Comparison of ENCODE assay signal across 20 cellular contexts in the genomic region with DNA sequence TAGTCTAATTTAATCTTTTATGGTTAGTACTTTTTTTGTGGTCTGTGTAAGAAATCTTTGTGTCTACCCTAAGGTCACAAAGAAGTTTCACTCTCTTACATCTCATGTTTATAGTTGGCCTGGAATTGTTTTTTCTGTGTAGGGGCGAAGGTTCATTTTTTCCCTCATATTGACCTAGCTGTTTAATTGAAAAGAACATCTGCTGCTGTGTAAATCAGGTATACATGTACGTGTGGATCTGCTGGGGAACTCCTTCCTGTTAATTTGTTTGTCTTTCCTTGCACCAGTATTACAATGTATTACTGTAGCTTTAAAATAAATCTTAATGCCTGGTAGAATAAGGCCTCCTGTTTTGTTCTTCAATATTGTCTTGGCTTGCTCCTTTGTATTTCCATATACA. TPM values are rescaled to one million over a fixed set of nuclear protein-coding genes. Genes with fewer than 3 reads are reported as not detected.
DNase-seq lines count a peak whose midpoint lies in the region; ATAC-seq and TF ChIP-seq lines count a peak whose summit lies in the region.
"Had no signal": no experiment of that assay in that cellular context is flagged by ENCODE, and none has a peak within 500 bp of the region (broad histone marks: within the 10 kb centered on the region; RNA-seq: fewer than 3 reads in every experiment).

No MANE protein-coding gene starts in this region.

- peak; percentile 83 for ATAC-seq in mucosa of descending colon
- no peak for ATAC-seq in GM18873 (IDR thresholded peaks at IDR 0.05; ENCODE audit: low FRiP score, unreplicated experiment)
- ATAC-seq in esophagus mucosa = no peak
- ATAC-seq in HG02884 (IDR thresholded peaks at IDR 0.05; ENCODE audit: unreplicated experiment) = no peak
- ATAC-seq: activated CD8-positive, alpha-beta T cell treated with anti-CD3 and anti-CD28 coated beads, Interleukin-2, amount 10 ng/mL, durations not matched to agents 7 days and 5 days; activated T-helper 17 cell treated with anti-CD3 and anti-CD28 coated beads, Interleukin-2, amount 50 U/mL, for 72 hours; stimulated activated naive CD8-positive, alpha-beta T cell treated with anti-CD3 and anti-CD28 coated beads, Interleukin-15, amount 100 ng/mL, for 72 hours had no signal

- H3K4me1 ChIP-seq in mucosa of descending colon (ENCODE audit: low read depth) = peaks cover 20% of the 10 kb centered on the region

- no peak overlapping the region for H3K4me3 ChIP-seq in mucosa of descending colon
- H3K4me3 ChIP-seq: skin epidermis had no signal

- H3K36me3 ChIP-seq in mucosa of descending colon (ENCODE audit: low read depth) = no peaks in the 10 kb centered on the region

- no peaks in the 10 kb centered on the region for H3K9me3 ChIP-seq in mucosa of descending colon

- intact Hi-C loops in mucosa of descending colon (cut with DNase I, micrococcal nuclease) = loop anchor here in 1 of 2 donors (5.0 kb wide), 1 partner anchor 36 kb away; no protein-coding TSS in a partner anchor

- DNase-seq in DMS53 treated with DMSO at 0.1 percent for 48 hours (lab: John Stamatoyannopoulos, UW; ENCODE audit: unreplicated experiment) = peak; percentile 94
- DNase-seq in NCI-H146 treated with DMSO at 0.1 percent for 48 hours (lab: John Stamatoyannopoulos, UW; ENCODE audit: unreplicated experiment) = peak; percentile 93
- peak; percentile 69 to 85 for DNase-seq in SHP77 (lab: John Stamatoyannopoulos, UW)
- no peak for DNase-seq in mucosa of descending colon
- no peak for DNase-seq in germinal center (ENCODE audit: low spot score)
- DNase-seq: activated CD8-positive, alpha-beta T cell treated with anti-CD3 and anti-CD28 coated beads, Interleukin-2, amount 10 ng/mL, durations not matched to agents 7 days and 5 days; AML-193; amygdala; cerebellar nuclear complex; HCEC 1CT; head of caudate nucleus; midbrain; NCI-H1048; occipital lobe; stimulated activated naive CD8-positive, alpha-beta T cell treated with anti-CD3 and anti-CD28 coated beads, Interleukin-15, amount 100 ng/mL, for 72 hours had no signal

- no peak for TF ChIP-seq CTCF in mucosa of descending colon (IDR thresholded peaks at IDR 0.05)

RNA-seq across cellular contexts. Expression of gene EXOSC2, which starts 37.8 kb away (rescaled TPM):
- 10 to 100 TPM; 18.3 to 25.7 (median 19.1) TPM for total RNA-seq in mucosa of descending colon
- 19.6 TPM for total RNA-seq in esophagus mucosa

Comparison
In these comparisons a context has a peak if more than half of its experiments do, and no peak if none do; other contexts are left out.
1. DNase-seq: peak in DMS53 treated with DMSO at 0.1 percent for 48 hours (single experiment), NCI-H146 treated with DMSO at 0.1 percent for 48 hours (single experiment) and SHP77 (2 of 2); none in mucosa of descending colon (0 of 3) and germinal center (single experiment).